In genomic region chr9:96021616-96022444, GRCh38 we compare ENCODE assay signal across 8 cellular contexts.
A peak's percentile ranks its signal among the peaks of the same experiment; 100 is the strongest.
DNase-seq lines count a peak whose midpoint lies in the region; ATAC-seq and TF ChIP-seq lines count a peak whose summit lies in the region.

No MANE protein-coding gene starts in this region.

- H3K9ac ChIP-seq in neural progenitor cell: no peak overlapping the region

- H3K27me3 Mint-ChIP-seq in activated B cell treated with CpG ODN at 0.5 μM for 24 hours: peaks cover 56% of the 10 kb centered on the region
- peaks cover 31% of the 10 kb centered on the region for H3K27me3 Mint-ChIP-seq in neural progenitor cell (ENCODE audit: insufficient read depth, low read depth)

- no peak for ATAC-seq in activated B cell treated with CpG ODN at 0.5 μM for 24 hours (ENCODE audit: low read depth)
- no peak for ATAC-seq in GM21717 (IDR thresholded peaks at IDR 0.05; ENCODE audit: unreplicated experiment)
- no peak for ATAC-seq in GM21381 (IDR thresholded peaks at IDR 0.05; ENCODE audit: unreplicated experiment)

- POLR2A ChIA-PET in activated B cell treated with CpG ODN at 0.5 μM for 24 hours (lab: Charles Lee): no interaction called here

- DNase-seq in activated B cell treated with CpG ODN at 0.5 μM for 24 hours (no peak), fibroblast of villous mesenchyme (ENCODE audit: low read depth) (no peak), neural progenitor cell (ENCODE audit: low spot score) (peak; percentile 52), AG08396 (ENCODE audit: low spot score) (no peak), NCI-H128 (lab: John Stamatoyannopoulos, UW; ENCODE audit: unreplicated experiment) (no peak)

- no peaks in the 10 kb centered on the region for H3K9me3 ChIP-seq in neural progenitor cell (ENCODE audit: low read depth)

- peaks cover 16% of the 10 kb centered on the region for H3K4me1 ChIP-seq in neural progenitor cell

- H3K36me3 Mint-ChIP-seq in activated B cell treated with CpG ODN at 0.5 μM for 24 hours (ENCODE audit: low read depth): peaks cover 6% of the 10 kb centered on the region
- H3K36me3 Mint-ChIP-seq in neural progenitor cell: peaks cover 11% of the 10 kb centered on the region

- peaks cover 80% of the 10 kb centered on the region for H3K27me3 ChIP-seq in neural progenitor cell

- H3K27ac Mint-ChIP-seq in activated B cell treated with CpG ODN at 0.5 μM for 24 hours (no peak overlapping the region), neural progenitor cell (peak overlapping the region; percentile 29)

- H2AFZ ChIP-seq in neural progenitor cell (replicated peaks): peak overlapping the region; percentile 99

- H3K4me3 ChIP-seq in GM12875 (ENCODE audit: low read depth, low read length) (peak overlapping the region; percentile 52), fibroblast of villous mesenchyme (ENCODE audit: low read depth, low read length) (peak overlapping the region; percentile 63), neural progenitor cell (peak overlapping the region; percentile 80)

- H3K27ac ChIP-seq in neural progenitor cell: no peak overlapping the region

- H3K9me3 Mint-ChIP-seq in activated B cell treated with CpG ODN at 0.5 μM for 24 hours (no peaks in the 10 kb centered on the region), neural progenitor cell (peaks cover 3% of the 10 kb centered on the region)

- no peaks in the 10 kb centered on the region for H4K20me1 ChIP-seq in neural progenitor cell (ENCODE audit: low read depth)

- H3K36me3 ChIP-seq in neural progenitor cell: no peaks in the 10 kb centered on the region

- H3K4me3 Mint-ChIP-seq in activated B cell treated with CpG ODN at 0.5 μM for 24 hours (peak overlapping the region; percentile 70), neural progenitor cell (peak overlapping the region; percentile 89)

- intact Hi-C loops in activated B cell treated with CpG ODN at 0.5 μM for 24 hours (cut with micrococcal nuclease): loop anchor here (10.0 kb wide), 1 partner anchor 507 kb away; the partner anchor contains the start of gene PTCH1

- no peaks in the 10 kb centered on the region for H3K79me2 ChIP-seq in neural progenitor cell (ENCODE audit: low read depth)

- no peak for TF ChIP-seq CTCF in GM12875 (IDR thresholded peaks at IDR 0.05; ENCODE audit: borderline replicate concordance, insufficient read depth, low read depth, low read length)
- TF ChIP-seq CTCF in activated B cell treated with CpG ODN at 0.5 μM for 24 hours (IDR thresholded peaks at IDR 0.05): no peak
- TF ChIP-seq CTCF in fibroblast of villous mesenchyme (IDR thresholded peaks at IDR 0.05; ENCODE audit: insufficient read depth, low read depth, low read length): no peak
- no peak for TF ChIP-seq CTCF in neural progenitor cell (IDR thresholded peaks at IDR 0.05)

- peaks cover 40% of the 10 kb centered on the region for H3F3A ChIP-seq in neural progenitor cell (ENCODE audit: low read depth)

- peak overlapping the region; percentile 92 for H3K4me2 ChIP-seq in neural progenitor cell

- CTCF ChIA-PET in activated B cell treated with CpG ODN at 0.5 μM for 24 hours (lab: Charles Lee): no interaction called here

- H3K4me1 Mint-ChIP-seq in activated B cell treated with CpG ODN at 0.5 μM for 24 hours (peaks cover 21% of the 10 kb centered on the region), neural progenitor cell (peaks cover 23% of the 10 kb centered on the region)
